In the genomic region with DNA sequence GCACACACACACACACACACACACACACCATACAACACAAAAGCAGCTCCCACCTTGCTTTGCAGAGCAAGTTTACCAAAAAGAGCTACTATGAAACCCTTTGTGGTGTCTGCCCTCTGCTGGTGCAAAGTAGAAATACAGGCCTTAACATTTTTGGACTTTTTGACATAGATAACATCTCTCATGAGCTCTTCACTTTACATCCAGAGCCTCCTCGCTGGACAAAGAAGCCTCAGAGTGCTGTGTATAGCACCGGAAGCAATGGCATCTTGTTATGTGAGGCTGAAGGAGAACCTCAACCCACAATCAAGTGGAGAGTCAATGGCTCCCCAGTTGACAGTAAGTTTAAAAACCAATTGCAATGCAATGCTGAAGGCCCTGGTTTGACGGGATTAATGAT, we compare ENCODE assay signal across 8 cellular contexts.
DNase-seq lines count a peak whose midpoint lies in the region; ATAC-seq and TF ChIP-seq lines count a peak whose summit lies in the region.

No MANE protein-coding gene starts in this region.

- intact Hi-C loops in left colon (cut with DNase I, micrococcal nuclease) = no loop called here

- H3K4me3 ChIP-seq in GM23248 = no peak overlapping the region
- H3K4me3 ChIP-seq in epithelial cell of proximal tubule (ENCODE audit: low read depth, low read length) = no peak overlapping the region

- no peaks in the 10 kb centered on the region for H3K79me2 ChIP-seq in GM23248 (ENCODE audit: insufficient read depth)

- H3K36me3 Mint-ChIP-seq in nephron progenitor cell (ENCODE audit: low read depth) = no peaks in the 10 kb centered on the region

- H3F3A ChIP-seq in GM23248 (ENCODE audit: insufficient read depth) = no peaks in the 10 kb centered on the region

- no peaks in the 10 kb centered on the region for H3K9me3 ChIP-seq in GM23248 (ENCODE audit: low read depth)

- ATAC-seq in left colon = no peak

- no peaks in the 10 kb centered on the region for H4K20me1 ChIP-seq in GM23248 (ENCODE audit: insufficient read depth)

- no peaks in the 10 kb centered on the region for H3K27me3 ChIP-seq in GM23248 (replicated peaks; ENCODE audit: insufficient read depth)

- H3K36me3 ChIP-seq in GM23248 (ENCODE audit: low read depth) = no peaks in the 10 kb centered on the region

- H3K4me1 ChIP-seq in GM23248 (ENCODE audit: insufficient read depth) = no peaks in the 10 kb centered on the region

- peaks cover 5% of the 10 kb centered on the region for H3K27me3 Mint-ChIP-seq in nephron progenitor cell (ENCODE audit: low read depth, poor library complexity)

- no peak overlapping the region for H3K27ac ChIP-seq in GM23248

- H3K4me1 Mint-ChIP-seq in nephron progenitor cell = peaks cover 12% of the 10 kb centered on the region

- in situ Hi-C loops in GM23248 (cut with MboI) = no loop called here

- no peaks in the 10 kb centered on the region for H3K9me2 ChIP-seq in GM23248 (ENCODE audit: insufficient read depth)

- H3K4me2 ChIP-seq in GM23248 (ENCODE audit: unreplicated experiment) = no peak overlapping the region

- peak; percentile 7 for DNase-seq in 8988T
- peak; percentile 38 for DNase-seq in ELF-1 (ENCODE audit: low read depth, low spot score)
- DNase-seq in GM23248 = peak; percentile 50
- DNase-seq in SHP77 (lab: John Stamatoyannopoulos, UW) = peak; percentile 12 to 43
- DNase-seq in epithelial cell of proximal tubule (ENCODE audit: low read depth) = no peak
- DNase-seq in nephron progenitor cell = peak; percentile 47
- DNase-seq in left colon = no peak

- no peak overlapping the region for H2AFZ ChIP-seq in GM23248

- TF ChIP-seq CTCF in LNCAP (IDR thresholded peaks at IDR 0.05) (peak; percentile 79), epithelial cell of proximal tubule (conservative IDR thresholded peaks at IDR 0.05; ENCODE audit: low read depth, low read length) (peak; percentile 86), nephron progenitor cell (IDR thresholded peaks at IDR 0.05) (peak; percentile 71)

- WGBS in GM23248 (ENCODE audit: low coverage in 1 of 2, low lambda C conversion rate in 2 of 2, missing lambda C conversion rate in 2 of 2), 2 experiments = 28 to 29% methylated on average over 3 of the region's 3 CpGs

- no peak overlapping the region for H3K9ac ChIP-seq in GM23248

- no peaks in the 10 kb centered on the region for H3K9me3 Mint-ChIP-seq in nephron progenitor cell

- no peak overlapping the region for H3K27ac Mint-ChIP-seq in nephron progenitor cell

- no peak overlapping the region for H3K4me3 Mint-ChIP-seq in nephron progenitor cell

Comparison
In these comparisons a context has a peak if more than half of its experiments do, and no peak if none do; other contexts are left out.
1. DNase-seq: peak in 8988T (single experiment), ELF-1 (single experiment), GM23248 (single experiment), SHP77 (2 of 2) and nephron progenitor cell (single experiment); none in epithelial cell of proximal tubule (single experiment) and left colon (0 of 2).
2. Peak in every context shown above with its lines, with median percentiles within 50 percentile points of each other: CTCF ChIP-seq.